In the genomic region with DNA sequence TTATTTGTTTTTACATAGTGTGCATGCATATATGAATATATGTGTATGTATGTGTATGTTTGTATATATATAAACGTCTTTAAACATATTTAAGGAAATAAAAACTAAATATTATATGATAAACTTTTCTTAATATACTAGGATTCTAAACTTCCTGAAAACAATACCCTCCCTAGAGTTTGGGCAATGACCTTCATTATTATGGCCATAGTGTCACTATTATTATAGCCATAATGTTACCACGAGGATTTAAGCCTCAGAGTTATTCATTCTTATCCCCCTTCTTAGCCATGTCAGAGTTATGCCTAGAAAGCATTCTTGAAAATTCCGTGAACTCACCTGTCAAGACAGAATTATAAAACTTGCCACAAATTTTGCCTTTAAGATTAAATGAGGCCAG, we compare ENCODE assay signal across 2 cellular contexts.
TF ChIP-seq lines count a peak whose summit lies in the region.

No MANE protein-coding gene starts in this region.

TF ChIP-seq in IMR-90, 13 proteins besides CTCF, POLR2A, EP300 and RAD21:
- TF ChIP-seq MAFK (IDR thresholded peaks at IDR 0.05; ENCODE audit: low read depth, low read length) (no peak), MAZ (IDR thresholded peaks at IDR 0.05; ENCODE audit: borderline replicate concordance, low read depth, low read length) (no peak), RCOR1 (IDR thresholded peaks at IDR 0.05; ENCODE audit: insufficient replicate concordance, low read length) (no peak)

TF ChIP-seq in SK-N-SH, 30 proteins besides CTCF, POLR2A, EP300 and RAD21:
- no peak for TF ChIP-seq JUND (IDR thresholded peaks at IDR 0.05)
